ENCODE assay signal across 2 cellular contexts in the genomic region with DNA sequence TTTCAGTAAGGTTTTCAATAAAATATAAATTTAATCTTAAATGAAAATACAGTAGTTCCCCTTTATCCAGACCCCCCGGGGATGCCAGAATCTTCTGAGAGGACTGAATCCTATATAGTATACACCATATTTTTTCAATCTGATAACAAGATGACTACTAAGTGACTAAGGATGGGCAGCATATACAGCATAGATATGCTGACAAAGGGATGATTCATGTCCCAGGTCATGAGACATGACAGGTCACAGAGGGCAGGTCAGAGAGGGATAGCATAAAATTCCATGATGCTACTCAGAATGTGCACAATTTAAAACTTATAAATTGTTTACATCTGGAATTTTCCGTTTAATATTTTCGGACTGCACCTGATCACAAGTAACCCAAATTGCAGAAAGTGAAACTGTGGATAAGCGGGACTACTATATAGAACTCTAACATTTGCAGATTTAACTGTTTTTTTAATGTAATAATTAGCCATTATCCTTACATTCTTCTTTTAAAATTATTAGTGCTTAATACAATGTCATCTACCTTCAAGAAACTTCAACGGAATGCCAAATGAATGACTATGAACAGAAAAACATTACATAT.
TF ChIP-seq lines count a peak whose summit lies in the region.

No MANE protein-coding gene starts in this region.

TF ChIP-seq in K562, 482 proteins besides CTCF, POLR2A, EP300 and RAD21 (continues in another document):
- no peak for TF ChIP-seq RFX7 (CRISPR knock-in tag; IDR thresholded peaks at IDR 0.05)
- TF ChIP-seq ZNF224 (CRISPR knock-in tag; IDR thresholded peaks at IDR 0.05) = no peak
- TF ChIP-seq ZNF644 (tag; IDR thresholded peaks at IDR 0.05; ENCODE audit: low read depth) = no peak
- TF ChIP-seq, protein P1, sequence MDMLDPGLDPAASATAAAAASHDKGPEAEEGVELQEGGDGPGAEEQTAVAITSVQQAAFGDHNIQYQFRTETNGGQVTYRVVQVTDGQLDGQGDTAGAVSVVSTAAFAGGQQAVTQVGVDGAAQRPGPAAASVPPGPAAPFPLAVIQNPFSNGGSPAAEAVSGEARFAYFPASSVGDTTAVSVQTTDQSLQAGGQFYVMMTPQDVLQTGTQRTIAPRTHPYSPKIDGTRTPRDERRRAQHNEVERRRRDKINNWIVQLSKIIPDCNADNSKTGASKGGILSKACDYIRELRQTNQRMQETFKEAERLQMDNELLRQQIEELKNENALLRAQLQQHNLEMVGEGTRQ (CRISPR knock-in tag; IDR thresholded peaks at IDR 0.05) = no peak
- no peak for TF ChIP-seq NELFE (IDR thresholded peaks at IDR 0.05; ENCODE audit: insufficient read depth, insufficient read length)
- TF ChIP-seq, protein P2, sequence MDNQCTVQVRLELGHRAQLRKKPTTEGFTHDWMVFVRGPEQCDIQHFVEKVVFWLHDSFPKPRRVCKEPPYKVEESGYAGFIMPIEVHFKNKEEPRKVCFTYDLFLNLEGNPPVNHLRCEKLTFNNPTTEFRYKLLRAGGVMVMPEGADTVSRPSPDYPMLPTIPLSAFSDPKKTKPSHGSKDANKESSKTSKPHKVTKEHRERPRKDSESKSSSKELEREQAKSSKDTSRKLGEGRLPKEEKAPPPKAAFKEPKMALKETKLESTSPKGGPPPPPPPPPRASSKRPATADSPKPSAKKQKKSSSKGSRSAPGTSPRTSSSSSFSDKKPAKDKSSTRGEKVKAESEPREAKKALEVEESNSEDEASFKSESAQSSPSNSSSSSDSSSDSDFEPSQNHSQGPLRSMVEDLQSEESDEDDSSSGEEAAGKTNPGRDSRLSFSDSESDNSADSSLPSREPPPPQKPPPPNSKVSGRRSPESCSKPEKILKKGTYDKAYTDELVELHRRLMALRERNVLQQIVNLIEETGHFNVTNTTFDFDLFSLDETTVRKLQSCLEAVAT (IDR thresholded peaks at IDR 0.05) = no peak
- no peak for TF ChIP-seq HLTF (IDR thresholded peaks at IDR 0.05)
- peak; percentile 71 for TF ChIP-seq FOS (IDR thresholded peaks at IDR 0.05; ENCODE audit: extremely low read depth, insufficient read length)
- TF ChIP-seq, protein P3, sequence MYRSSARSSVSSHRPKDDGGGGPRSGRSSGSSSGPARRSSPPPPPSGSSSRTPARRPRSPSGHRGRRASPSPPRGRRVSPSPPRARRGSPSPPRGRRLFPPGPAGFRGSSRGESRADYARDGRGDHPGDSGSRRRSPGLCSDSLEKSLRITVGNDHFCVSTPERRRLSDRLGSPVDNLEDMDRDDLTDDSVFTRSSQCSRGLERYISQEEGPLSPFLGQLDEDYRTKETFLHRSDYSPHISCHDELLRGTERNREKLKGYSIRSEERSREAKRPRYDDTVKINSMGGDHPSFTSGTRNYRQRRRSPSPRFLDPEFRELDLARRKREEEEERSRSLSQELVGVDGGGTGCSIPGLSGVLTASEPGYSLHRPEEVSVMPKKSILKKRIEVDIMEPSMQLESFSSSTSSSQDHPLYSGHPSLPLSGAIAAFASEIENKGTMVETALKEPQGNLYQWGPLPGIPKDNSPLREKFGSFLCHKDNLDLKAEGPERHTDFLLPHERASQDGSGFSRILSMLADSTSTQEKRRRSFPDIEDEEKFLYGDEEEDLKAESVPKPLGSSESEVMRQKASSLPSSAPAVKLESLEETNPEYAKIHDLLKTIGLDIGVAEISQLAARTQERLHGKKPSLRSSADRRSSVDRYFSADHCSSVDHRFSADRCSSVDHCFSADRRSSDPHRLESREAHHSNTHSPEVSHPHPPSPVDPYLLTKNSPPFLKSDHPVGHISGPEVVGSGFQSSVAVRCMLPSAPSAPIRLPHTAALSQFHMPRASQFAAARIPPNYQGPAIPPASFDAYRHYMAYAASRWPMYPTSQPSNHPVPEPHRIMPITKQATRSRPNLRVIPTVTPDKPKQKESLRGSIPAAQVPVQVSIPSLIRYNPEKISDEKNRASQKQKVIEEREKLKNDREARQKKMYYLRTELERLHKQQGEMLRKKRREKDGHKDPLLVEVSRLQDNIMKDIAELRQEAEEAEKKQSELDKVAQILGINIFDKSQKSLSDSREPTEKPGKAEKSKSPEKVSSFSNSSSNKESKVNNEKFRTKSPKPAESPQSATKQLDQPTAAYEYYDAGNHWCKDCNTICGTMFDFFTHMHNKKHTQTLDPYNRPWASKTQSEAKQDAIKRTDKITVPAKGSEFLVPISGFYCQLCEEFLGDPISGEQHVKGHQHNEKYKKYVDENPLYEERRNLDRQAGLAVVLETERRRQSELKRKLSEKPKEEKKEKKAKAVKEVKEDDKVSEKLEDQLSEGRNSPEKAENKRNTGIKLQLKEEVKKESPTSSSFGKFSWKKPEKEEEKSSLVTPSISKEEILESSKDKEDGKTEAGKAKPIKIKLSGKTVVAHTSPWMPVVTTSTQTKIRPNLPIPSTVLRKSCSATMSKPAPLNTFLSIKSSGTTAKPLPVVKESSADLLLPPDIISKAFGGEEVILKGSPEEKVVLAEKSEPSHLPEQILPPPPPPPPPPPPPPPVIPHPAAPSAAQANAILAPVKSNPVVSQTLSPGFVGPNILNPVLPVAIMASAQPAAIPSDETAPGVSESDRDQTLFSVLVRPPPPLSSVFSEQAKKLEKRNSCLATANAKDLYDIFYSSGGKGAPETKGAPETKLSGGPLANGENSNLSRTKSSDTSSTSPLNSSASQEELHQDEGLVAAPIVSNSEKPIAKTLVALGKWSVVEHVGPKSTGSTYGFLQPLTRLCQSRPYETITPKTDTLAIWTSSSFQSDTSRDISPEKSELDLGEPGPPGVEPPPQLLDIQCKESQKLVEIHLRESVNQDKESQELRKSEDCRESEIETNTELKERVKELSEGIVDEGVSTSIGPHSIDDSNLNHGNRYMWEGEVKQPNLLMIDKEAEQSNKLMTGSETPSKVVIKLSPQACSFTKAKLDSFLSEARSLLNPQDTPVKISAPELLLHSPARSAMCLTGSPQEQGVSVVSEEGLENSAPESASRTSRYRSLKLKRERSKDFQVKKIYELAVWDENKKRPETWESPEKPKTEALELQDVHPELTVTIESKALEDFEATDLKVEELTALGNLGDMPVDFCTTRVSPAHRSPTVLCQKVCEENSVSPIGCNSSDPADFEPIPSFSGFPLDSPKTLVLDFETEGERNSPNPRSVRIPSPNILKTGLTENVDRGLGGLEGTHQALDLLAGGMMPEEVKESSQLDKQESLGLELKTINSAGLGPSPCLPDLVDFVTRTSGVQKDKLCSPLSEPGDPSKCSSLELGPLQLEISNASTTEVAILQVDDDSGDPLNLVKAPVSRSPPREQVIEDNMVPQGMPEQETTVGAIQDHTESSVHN (IDR thresholded peaks at IDR 0.05; ENCODE audit: borderline replicate concordance in 1 of 2, low read depth in 1 of 2) = no peak
- no peak for TF ChIP-seq NCOR1 (IDR thresholded peaks at IDR 0.05)
- TF ChIP-seq ZNF408 (CRISPR knock-in tag; IDR thresholded peaks at IDR 0.05; ENCODE audit: low read depth) = no peak
- TF ChIP-seq ZNF212 (CRISPR knock-in tag; IDR thresholded peaks at IDR 0.05) = no peak
- TF ChIP-seq, protein P4, sequence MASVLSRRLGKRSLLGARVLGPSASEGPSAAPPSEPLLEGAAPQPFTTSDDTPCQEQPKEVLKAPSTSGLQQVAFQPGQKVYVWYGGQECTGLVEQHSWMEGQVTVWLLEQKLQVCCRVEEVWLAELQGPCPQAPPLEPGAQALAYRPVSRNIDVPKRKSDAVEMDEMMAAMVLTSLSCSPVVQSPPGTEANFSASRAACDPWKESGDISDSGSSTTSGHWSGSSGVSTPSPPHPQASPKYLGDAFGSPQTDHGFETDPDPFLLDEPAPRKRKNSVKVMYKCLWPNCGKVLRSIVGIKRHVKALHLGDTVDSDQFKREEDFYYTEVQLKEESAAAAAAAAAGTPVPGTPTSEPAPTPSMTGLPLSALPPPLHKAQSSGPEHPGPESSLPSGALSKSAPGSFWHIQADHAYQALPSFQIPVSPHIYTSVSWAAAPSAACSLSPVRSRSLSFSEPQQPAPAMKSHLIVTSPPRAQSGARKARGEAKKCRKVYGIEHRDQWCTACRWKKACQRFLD (CRISPR knock-in tag; IDR thresholded peaks at IDR 0.05) = no peak
- no peak for TF ChIP-seq ZNF717 (CRISPR knock-in tag; IDR thresholded peaks at IDR 0.05)

TF ChIP-seq in HepG2, 621 proteins besides CTCF, POLR2A, EP300 and RAD21 (continues in another document):
- TF ChIP-seq MIER2 (CRISPR knock-in tag; IDR thresholded peaks at IDR 0.05) = no peak
- TF ChIP-seq, protein P5, sequence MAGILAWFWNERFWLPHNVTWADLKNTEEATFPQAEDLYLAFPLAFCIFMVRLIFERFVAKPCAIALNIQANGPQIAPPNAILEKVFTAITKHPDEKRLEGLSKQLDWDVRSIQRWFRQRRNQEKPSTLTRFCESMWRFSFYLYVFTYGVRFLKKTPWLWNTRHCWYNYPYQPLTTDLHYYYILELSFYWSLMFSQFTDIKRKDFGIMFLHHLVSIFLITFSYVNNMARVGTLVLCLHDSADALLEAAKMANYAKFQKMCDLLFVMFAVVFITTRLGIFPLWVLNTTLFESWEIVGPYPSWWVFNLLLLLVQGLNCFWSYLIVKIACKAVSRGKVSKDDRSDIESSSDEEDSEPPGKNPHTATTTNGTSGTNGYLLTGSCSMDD (CRISPR knock-in tag; IDR thresholded peaks at IDR 0.05) = no peak
- TF ChIP-seq SYNCRIP (IDR thresholded peaks at IDR 0.05; ENCODE audit: insufficient read depth, low read depth, low read length) = no peak
- TF ChIP-seq ZNF839 (CRISPR knock-in tag; IDR thresholded peaks at IDR 0.05; ENCODE audit: borderline replicate concordance) = no peak
- no peak for TF ChIP-seq ZSCAN12 (CRISPR knock-in tag; IDR thresholded peaks at IDR 0.05)
- TF ChIP-seq, protein P6, sequence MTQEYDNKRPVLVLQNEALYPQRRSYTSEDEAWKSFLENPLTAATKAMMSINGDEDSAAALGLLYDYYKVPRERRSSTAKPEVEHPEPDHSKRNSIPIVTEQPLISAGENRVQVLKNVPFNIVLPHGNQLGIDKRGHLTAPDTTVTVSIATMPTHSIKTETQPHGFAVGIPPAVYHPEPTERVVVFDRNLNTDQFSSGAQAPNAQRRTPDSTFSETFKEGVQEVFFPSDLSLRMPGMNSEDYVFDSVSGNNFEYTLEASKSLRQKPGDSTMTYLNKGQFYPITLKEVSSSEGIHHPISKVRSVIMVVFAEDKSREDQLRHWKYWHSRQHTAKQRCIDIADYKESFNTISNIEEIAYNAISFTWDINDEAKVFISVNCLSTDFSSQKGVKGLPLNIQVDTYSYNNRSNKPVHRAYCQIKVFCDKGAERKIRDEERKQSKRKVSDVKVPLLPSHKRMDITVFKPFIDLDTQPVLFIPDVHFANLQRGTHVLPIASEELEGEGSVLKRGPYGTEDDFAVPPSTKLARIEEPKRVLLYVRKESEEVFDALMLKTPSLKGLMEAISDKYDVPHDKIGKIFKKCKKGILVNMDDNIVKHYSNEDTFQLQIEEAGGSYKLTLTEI (CRISPR knock-in tag; conservative IDR thresholded peaks at IDR 0.05) = no peak
- TF ChIP-seq IRF2 (CRISPR knock-in tag; IDR thresholded peaks at IDR 0.05) = no peak
- no peak for TF ChIP-seq DPF2 (CRISPR knock-in tag; IDR thresholded peaks at IDR 0.05; ENCODE audit: borderline replicate concordance, low read depth)
- TF ChIP-seq, protein P7, sequence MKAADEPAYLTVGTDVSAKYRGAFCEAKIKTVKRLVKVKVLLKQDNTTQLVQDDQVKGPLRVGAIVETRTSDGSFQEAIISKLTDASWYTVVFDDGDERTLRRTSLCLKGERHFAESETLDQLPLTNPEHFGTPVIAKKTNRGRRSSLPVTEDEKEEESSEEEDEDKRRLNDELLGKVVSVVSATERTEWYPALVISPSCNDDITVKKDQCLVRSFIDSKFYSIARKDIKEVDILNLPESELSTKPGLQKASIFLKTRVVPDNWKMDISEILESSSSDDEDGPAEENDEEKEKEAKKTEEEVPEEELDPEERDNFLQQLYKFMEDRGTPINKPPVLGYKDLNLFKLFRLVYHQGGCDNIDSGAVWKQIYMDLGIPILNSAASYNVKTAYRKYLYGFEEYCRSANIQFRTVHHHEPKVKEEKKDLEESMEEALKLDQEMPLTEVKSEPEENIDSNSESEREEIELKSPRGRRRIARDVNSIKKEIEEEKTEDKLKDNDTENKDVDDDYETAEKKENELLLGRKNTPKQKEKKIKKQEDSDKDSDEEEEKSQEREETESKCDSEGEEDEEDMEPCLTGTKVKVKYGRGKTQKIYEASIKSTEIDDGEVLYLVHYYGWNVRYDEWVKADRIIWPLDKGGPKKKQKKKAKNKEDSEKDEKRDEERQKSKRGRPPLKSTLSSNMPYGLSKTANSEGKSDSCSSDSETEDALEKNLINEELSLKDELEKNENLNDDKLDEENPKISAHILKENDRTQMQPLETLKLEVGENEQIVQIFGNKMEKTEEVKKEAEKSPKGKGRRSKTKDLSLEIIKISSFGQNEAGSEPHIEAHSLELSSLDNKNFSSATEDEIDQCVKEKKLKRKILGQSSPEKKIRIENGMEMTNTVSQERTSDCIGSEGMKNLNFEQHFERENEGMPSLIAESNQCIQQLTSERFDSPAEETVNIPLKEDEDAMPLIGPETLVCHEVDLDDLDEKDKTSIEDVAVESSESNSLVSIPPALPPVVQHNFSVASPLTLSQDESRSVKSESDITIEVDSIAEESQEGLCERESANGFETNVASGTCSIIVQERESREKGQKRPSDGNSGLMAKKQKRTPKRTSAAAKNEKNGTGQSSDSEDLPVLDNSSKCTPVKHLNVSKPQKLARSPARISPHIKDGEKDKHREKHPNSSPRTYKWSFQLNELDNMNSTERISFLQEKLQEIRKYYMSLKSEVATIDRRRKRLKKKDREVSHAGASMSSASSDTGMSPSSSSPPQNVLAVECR (CRISPR knock-in tag; IDR thresholded peaks at IDR 0.05; ENCODE audit: borderline replicate concordance) = no peak
- TF ChIP-seq FOXP1 (IDR thresholded peaks at IDR 0.05) = no peak
- TF ChIP-seq FOXP1 (CRISPR knock-in tag; IDR thresholded peaks at IDR 0.05) = no peak
- TF ChIP-seq ZNF530 (CRISPR knock-in tag; IDR thresholded peaks at IDR 0.05; ENCODE audit: low read depth) = no peak
- TF ChIP-seq FOSL2 (CRISPR knock-in tag; IDR thresholded peaks at IDR 0.05) = peak; percentile 64
- TF ChIP-seq ZSCAN25 (CRISPR knock-in tag; IDR thresholded peaks at IDR 0.05) = no peak
- no peak for TF ChIP-seq ZNF644 (CRISPR knock-in tag; IDR thresholded peaks at IDR 0.05; ENCODE audit: low read depth)
- TF ChIP-seq, protein P8, sequence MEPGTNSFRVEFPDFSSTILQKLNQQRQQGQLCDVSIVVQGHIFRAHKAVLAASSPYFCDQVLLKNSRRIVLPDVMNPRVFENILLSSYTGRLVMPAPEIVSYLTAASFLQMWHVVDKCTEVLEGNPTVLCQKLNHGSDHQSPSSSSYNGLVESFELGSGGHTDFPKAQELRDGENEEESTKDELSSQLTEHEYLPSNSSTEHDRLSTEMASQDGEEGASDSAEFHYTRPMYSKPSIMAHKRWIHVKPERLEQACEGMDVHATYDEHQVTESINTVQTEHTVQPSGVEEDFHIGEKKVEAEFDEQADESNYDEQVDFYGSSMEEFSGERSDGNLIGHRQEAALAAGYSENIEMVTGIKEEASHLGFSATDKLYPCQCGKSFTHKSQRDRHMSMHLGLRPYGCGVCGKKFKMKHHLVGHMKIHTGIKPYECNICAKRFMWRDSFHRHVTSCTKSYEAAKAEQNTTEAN (CRISPR knock-in tag; conservative IDR thresholded peaks at IDR 0.05) = no peak
- TF ChIP-seq, protein P9, sequence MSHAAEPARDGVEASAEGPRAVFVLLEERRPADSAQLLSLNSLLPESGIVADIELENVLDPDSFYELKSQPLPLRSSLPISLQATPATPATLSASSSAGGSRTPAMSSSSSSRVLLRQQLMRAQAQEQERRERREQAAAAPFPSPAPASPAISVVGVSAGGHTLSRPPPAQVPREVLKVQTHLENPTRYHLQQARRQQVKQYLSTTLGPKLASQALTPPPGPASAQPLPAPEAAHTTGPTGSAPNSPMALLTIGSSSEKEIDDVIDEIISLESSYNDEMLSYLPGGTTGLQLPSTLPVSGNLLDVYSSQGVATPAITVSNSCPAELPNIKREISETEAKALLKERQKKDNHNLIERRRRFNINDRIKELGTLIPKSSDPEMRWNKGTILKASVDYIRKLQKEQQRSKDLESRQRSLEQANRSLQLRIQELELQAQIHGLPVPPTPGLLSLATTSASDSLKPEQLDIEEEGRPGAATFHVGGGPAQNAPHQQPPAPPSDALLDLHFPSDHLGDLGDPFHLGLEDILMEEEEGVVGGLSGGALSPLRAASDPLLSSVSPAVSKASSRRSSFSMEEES (CRISPR knock-in tag; IDR thresholded peaks at IDR 0.05) = 0 out of 2 replicates have a peak, but pooled peaks have one; percentile 33
- no peak for TF ChIP-seq GATAD1 (CRISPR knock-in tag; IDR thresholded peaks at IDR 0.05)
- TF ChIP-seq SP4 (CRISPR knock-in tag; IDR thresholded peaks at IDR 0.05) = no peak
- TF ChIP-seq SATB2 (CRISPR knock-in tag; IDR thresholded peaks at IDR 0.05) = no peak
